Comparison of ENCODE assay signal across 9 cellular contexts in the genomic region with DNA sequence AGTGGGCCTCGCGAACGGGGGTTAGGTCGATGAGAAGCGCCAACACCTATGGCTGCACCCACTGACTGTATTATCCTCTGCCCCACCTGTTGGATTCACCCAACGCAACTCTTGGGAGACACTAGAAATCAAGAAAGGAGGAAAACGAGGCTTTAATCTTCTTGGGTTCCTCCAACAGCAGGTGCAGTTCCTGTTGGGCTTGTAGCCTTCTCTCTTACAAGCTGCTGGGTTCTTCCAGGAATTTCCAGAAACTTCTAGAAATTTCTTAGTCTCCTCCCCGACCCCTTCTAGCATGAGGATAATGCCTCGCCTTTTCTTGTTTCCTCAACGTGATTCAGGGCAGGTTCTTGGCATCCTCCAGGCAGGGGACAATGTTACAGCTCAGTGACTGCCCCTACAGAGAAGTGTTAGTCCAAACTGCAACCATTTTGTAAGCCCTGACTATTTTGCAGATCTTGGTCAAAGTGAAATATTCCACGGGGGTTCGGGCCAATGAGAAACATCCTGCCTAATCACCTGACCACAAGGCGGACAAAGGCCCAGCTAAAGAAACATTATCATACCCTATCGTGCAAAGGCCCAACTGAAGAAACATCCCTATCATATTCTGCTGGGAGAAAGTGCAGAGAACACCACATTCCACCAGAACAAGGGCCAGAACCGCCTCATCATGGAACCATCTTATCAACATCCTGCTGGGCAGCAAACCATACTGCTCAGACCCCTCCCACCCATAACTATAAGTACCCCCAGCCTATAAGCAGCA. TPM values are rescaled to one million over a fixed set of nuclear protein-coding genes. Genes with fewer than 3 reads are reported as not detected.
DNase-seq lines count a peak whose midpoint lies in the region; ATAC-seq and TF ChIP-seq lines count a peak whose summit lies in the region.
"Had no signal": no experiment of that assay in that cellular context is flagged by ENCODE, and none has a peak within 500 bp of the region (broad histone marks: within the 10 kb centered on the region; RNA-seq: fewer than 3 reads in every experiment).

No MANE protein-coding gene starts in this region.

- TF ChIP-seq POLR2A in adrenal gland (IDR thresholded peaks at IDR 0.05), result no peak
- TF ChIP-seq POLR2A in sigmoid colon (IDR thresholded peaks at IDR 0.05), result no peak

- no peak for TF ChIP-seq CTCF in adrenal gland (IDR thresholded peaks at IDR 0.05)
- TF ChIP-seq CTCF in hepatocyte (IDR thresholded peaks at IDR 0.05; ENCODE audit: poor library complexity), result no peak
- TF ChIP-seq CTCF in sigmoid colon (IDR thresholded peaks at IDR 0.05), result no peak

- ATAC-seq in GM18502 (IDR thresholded peaks at IDR 0.05; ENCODE audit: poor library complexity, unreplicated experiment), result no peak

- H3K27me3 ChIP-seq in adrenal gland (no peaks in the 10 kb centered on the region), hepatocyte (no peaks in the 10 kb centered on the region), sigmoid colon (no peaks in the 10 kb centered on the region)

- H3K4me1 ChIP-seq in ES-I3 (ENCODE audit: insufficient read depth, low read length) (no peaks in the 10 kb centered on the region), adrenal gland (replicated peaks in 1 of 2) (peaks cover 9 to 19% of the 10 kb centered on the region in 2 donors), hepatocyte (ENCODE audit: insufficient read depth) (peaks cover 12% of the 10 kb centered on the region), sigmoid colon (peaks cover 0 to 14% (median 13%) of the 10 kb centered on the region in 4 donors)

- peak overlapping the region in 4 of 5 donors; percentile 68 to 84 (median 72) for H3K27ac ChIP-seq in adrenal gland
- H3K27ac ChIP-seq in hepatocyte, result peak overlapping the region; percentile 22
- H3K27ac ChIP-seq in sigmoid colon, result peak overlapping the region; percentile 66 to 79 (median 72)

- H3K9ac ChIP-seq in ES-I3 (ENCODE audit: low read depth, low read length), result peak overlapping the region; percentile 81; the same call in 1 of the 2 replicates

- 46 to 55% (median 47%) methylated on average over 13 to 15 of the region's 15 CpGs for WGBS in adrenal gland, 4 donors
- 62% methylated on average over 15 of the region's 15 CpGs for WGBS in hepatocyte (ENCODE audit: low lambda C conversion rate, missing lambda C conversion rate)
- 45 to 47% methylated on average over 15 of the region's 15 CpGs for WGBS in sigmoid colon, 2 donors

- H4K20me1 ChIP-seq in hepatocyte (ENCODE audit: insufficient read depth, poor library complexity, severe bottlenecking), result no peaks in the 10 kb centered on the region

- H3K36me3 ChIP-seq in ES-I3 (ENCODE audit: insufficient read depth, low read length) (peaks cover 4% of the 10 kb centered on the region; the same call in 1 of the 2 replicates), adrenal gland (replicated peaks in 1 of 2) (no peaks in the 10 kb centered on the region), hepatocyte (replicated peaks; ENCODE audit: insufficient read depth, low read depth) (no peaks in the 10 kb centered on the region), sigmoid colon (no peaks in the 10 kb centered on the region)

- no peaks in the 10 kb centered on the region for H3K9me2 ChIP-seq in hepatocyte (replicated peaks; ENCODE audit: insufficient read depth)

- H3K4me2 ChIP-seq in hepatocyte, result peak overlapping the region; percentile 93

- peak overlapping the region; percentile 57 for H2AFZ ChIP-seq in hepatocyte

- no peak for TF ChIP-seq EP300 in sigmoid colon (IDR thresholded peaks at IDR 0.05)

- H3K9me3 ChIP-seq in ES-I3 (ENCODE audit: control insufficient read depth, insufficient read depth, low read length) (no peaks in the 10 kb centered on the region), adrenal gland (replicated peaks in 1 of 3) (no peaks in the 10 kb centered on the region), hepatocyte (ENCODE audit: low read depth) (no peaks in the 10 kb centered on the region), sigmoid colon (no peaks in the 10 kb centered on the region)

- H3K4me3 ChIP-seq in adrenal gland (peak overlapping the region in 2 of 4 donors; percentile 29 to 56), hepatocyte (peak overlapping the region; percentile 47), sigmoid colon (peak overlapping the region; percentile 15 to 57 (median 48))

- intact Hi-C loops in adrenal gland (cut with DNase I) (no loop called here), sigmoid colon (cut with DNase I) (no loop called here)

- no peaks in the 10 kb centered on the region for H3K79me2 ChIP-seq in hepatocyte

- DNase-seq in adrenal gland (no peak), hepatocyte (ENCODE audit: low spot score) (no peak), sigmoid colon (no peak), cortex of kidney (lab: John Stamatoyannopoulos, UW) (no peak), HUDEP-2 (lab: John Stamatoyannopoulos, UW; ENCODE audit: unreplicated experiment in 76 of 76) (no peak)
- DNase-seq in activated CD8-positive, alpha-beta memory T cell treated with anti-CD3 and anti-CD28 coated beads for 24 hours, result no peak
- DNase-seq: activated CD4-positive, alpha-beta T cell treated with anti-CD3 and anti-CD28 coated beads, Interleukin-2, amount 50 U/mL, for 48 hours had no signal

RNA-seq across cellular contexts. Expression of a gene that starts 0.6 kb away (rescaled TPM):
- total RNA-seq in adrenal gland (10 to 100 TPM; 29.7 to 54.8 (median 44.2) TPM), hepatocyte (11.2 and 11.4 TPM in 2 replicates), sigmoid colon (1 to 10 TPM; 1.5 to 8.4 (median 5.5) TPM)
- polyA plus RNA-seq in adrenal gland (10 to 100 TPM in 2 of 3 donors, 1 to 10 TPM in 1; 7.6 to 61.7 (median 14.2) TPM), hepatocyte (5.5 and 6.4 TPM in 2 replicates), sigmoid colon (1 to 10 TPM in 1 of 3 donors, not detected in 2; 2.3 TPM)

RNA-seq across cellular contexts. Expression of a gene that starts 23.7 kb away (rescaled TPM):
- 10 to 100 TPM; 27.9 to 63.4 (median 36.4) TPM for total RNA-seq in adrenal gland
- 10 to 100 TPM in 1 of 3 donors, 1 to 10 TPM in 2; 7.6 to 15.1 (median 7.9) TPM for polyA plus RNA-seq in adrenal gland
- 0.32 and 1.0 TPM in 2 replicates for total RNA-seq in hepatocyte
- 0.50 and 0.57 TPM in 2 replicates for polyA plus RNA-seq in hepatocyte
- total RNA-seq in sigmoid colon, result 1 to 10 TPM; 1.3 to 1.9 (median 1.6) TPM
- polyA plus RNA-seq in sigmoid colon, result under 1 TPM in 2 of 3 donors, not detected in 1; 0.60 to 0.95 TPM

RNA-seq across cellular contexts. Expression of a gene that starts 43.2 kb away (rescaled TPM):
- total RNA-seq in adrenal gland, result 1 to 10 TPM; 1.5 to 4.4 (median 2.1) TPM
- 1 to 10 TPM in 2 of 3 donors, under 1 TPM in 1; 0.47 to 2.4 (median 1.4) TPM for polyA plus RNA-seq in adrenal gland
- total RNA-seq in hepatocyte, result 0.27 TPM in 1 of 2 replicates, not detected in the other
- not detected in 2 replicates for polyA plus RNA-seq in hepatocyte
- total RNA-seq in sigmoid colon, result under 1 TPM in 3 of 4 donors, not detected in 1; 0.27 to 0.36 (median 0.28) TPM
- under 1 TPM in 2 of 3 donors, not detected in 1; 0.23 to 0.25 TPM for polyA plus RNA-seq in sigmoid colon

RNA-seq across cellular contexts. Expression of a gene that starts 58.6 kb away (rescaled TPM):
- total RNA-seq in adrenal gland, result 10 to 100 TPM; 24.1 to 74.0 (median 35.0) TPM
- 10 to 100 TPM in 2 of 3 donors, 1 to 10 TPM in 1; 6.3 to 20.5 (median 18.8) TPM for polyA plus RNA-seq in adrenal gland
- 36.4 and 51.7 TPM in 2 replicates for total RNA-seq in hepatocyte
- 46.8 and 55.9 TPM in 2 replicates for polyA plus RNA-seq in hepatocyte
- total RNA-seq in sigmoid colon, result 1 to 10 TPM; 3.5 to 6.1 (median 5.2) TPM
- polyA plus RNA-seq in sigmoid colon, result 1 to 10 TPM in 2 of 3 donors, under 1 TPM in 1; 0.69 to 2.4 (median 1.9) TPM

Comparison
In these comparisons a context has a peak if more than half of its experiments do, and no peak if none do; other contexts are left out.
1. RNA of a gene that starts 23.7 kb away (total RNA-seq): 27.9 to 63.4 TPM in adrenal gland; 1.3 to 1.9 TPM in sigmoid colon and 0.32 to 1.0 TPM in hepatocyte; every median in the first group is over 4 times any median in the second.
2. Peak in every context shown above with its lines, with median percentiles within 50 percentile points of each other: H3K27ac ChIP-seq.